1 cellular context compared by ENCODE assay signal in the genomic region with DNA sequence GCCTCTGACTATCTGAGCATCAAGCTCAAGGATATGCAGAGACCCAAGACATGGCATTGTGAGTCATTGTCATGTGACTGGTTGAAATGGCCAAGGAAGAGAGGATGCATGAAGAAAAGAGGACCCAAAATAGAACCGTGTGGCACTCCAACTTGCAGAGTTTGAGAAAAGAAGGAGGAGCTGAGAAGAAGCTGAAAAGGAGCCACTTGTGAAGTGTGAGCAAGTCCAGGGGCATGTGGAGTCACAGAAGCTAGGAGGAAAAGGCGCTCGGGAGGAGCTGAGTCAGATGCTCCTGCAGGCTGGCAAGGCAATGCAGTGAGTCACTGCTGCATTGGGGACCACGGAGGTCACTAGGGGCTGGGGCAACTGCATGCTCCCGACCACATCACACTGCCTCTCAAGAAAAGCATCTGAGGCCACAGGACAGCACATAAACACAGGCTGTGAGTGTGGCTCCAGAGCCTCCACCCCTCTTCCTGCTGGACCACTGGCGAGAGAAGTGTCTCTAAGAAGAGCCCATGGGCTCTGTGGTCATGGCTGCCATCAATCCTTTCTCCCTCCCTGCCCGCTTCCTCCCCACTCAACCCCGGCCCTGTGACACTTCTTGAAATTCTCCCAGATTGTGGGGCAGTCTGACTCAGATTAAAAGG.
TF ChIP-seq lines count a peak whose summit lies in the region.

No MANE protein-coding gene starts in this region.

TF ChIP-seq in SK-N-SH, 30 proteins besides CTCF, POLR2A, EP300 and RAD21 (continued from another document):
- TF ChIP-seq, protein P1, sequence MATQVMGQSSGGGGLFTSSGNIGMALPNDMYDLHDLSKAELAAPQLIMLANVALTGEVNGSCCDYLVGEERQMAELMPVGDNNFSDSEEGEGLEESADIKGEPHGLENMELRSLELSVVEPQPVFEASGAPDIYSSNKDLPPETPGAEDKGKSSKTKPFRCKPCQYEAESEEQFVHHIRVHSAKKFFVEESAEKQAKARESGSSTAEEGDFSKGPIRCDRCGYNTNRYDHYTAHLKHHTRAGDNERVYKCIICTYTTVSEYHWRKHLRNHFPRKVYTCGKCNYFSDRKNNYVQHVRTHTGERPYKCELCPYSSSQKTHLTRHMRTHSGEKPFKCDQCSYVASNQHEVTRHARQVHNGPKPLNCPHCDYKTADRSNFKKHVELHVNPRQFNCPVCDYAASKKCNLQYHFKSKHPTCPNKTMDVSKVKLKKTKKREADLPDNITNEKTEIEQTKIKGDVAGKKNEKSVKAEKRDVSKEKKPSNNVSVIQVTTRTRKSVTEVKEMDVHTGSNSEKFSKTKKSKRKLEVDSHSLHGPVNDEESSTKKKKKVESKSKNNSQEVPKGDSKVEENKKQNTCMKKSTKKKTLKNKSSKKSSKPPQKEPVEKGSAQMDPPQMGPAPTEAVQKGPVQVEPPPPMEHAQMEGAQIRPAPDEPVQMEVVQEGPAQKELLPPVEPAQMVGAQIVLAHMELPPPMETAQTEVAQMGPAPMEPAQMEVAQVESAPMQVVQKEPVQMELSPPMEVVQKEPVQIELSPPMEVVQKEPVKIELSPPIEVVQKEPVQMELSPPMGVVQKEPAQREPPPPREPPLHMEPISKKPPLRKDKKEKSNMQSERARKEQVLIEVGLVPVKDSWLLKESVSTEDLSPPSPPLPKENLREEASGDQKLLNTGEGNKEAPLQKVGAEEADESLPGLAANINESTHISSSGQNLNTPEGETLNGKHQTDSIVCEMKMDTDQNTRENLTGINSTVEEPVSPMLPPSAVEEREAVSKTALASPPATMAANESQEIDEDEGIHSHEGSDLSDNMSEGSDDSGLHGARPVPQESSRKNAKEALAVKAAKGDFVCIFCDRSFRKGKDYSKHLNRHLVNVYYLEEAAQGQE (IDR thresholded peaks at IDR 0.05; ENCODE audit: low read depth, low read length), result 0 out of 2 replicates have a peak, but pooled peaks have one; percentile 45
- TF ChIP-seq FOSL2 (IDR thresholded peaks at IDR 0.05; ENCODE audit: borderline replicate concordance, low read depth) (peak; percentile 93), NRF1 (IDR thresholded peaks at IDR 0.05; ENCODE audit: low read depth, low read length) (no peak), SIN3A (IDR thresholded peaks at IDR 0.05; ENCODE audit: borderline replicate concordance, low read depth, low read length) (no peak), GABPA (IDR thresholded peaks at IDR 0.05; ENCODE audit: low read depth) (no peak), SMC3 (IDR thresholded peaks at IDR 0.05; ENCODE audit: low read depth, low read length) (no peak), NFIC (IDR thresholded peaks at IDR 0.05; ENCODE audit: borderline replicate concordance) (peak; percentile 76), EZH2phosphoT487 (IDR thresholded peaks at IDR 0.05; ENCODE audit: borderline replicate concordance, low read depth) (no peak), FOXJ3 (CRISPR knock-in tag; IDR thresholded peaks at IDR 0.05) (no peak), RCOR1 (IDR thresholded peaks at IDR 0.05; ENCODE audit: low read length) (no peak), RXRA (IDR thresholded peaks at IDR 0.05; ENCODE audit: borderline replicate concordance, low read depth) (peak; percentile 86; the same call in 1 of the 2 replicates), ELF1 (IDR thresholded peaks at IDR 0.05) (no peak), GATA2 (CRISPR knock-in tag; IDR thresholded peaks at IDR 0.05) (no peak), TEAD4 (IDR thresholded peaks at IDR 0.05; ENCODE audit: borderline replicate concordance, insufficient read depth) (peak; percentile 76), POLR2AphosphoS5 (IDR thresholded peaks at IDR 0.05; ENCODE audit: low read depth, low read length) (no peak; the same call in 1 of the 2 replicates), MXI1 (IDR thresholded peaks at IDR 0.05; ENCODE audit: low read depth, low read length) (no peak), YY1 (IDR thresholded peaks at IDR 0.05; ENCODE audit: low read depth) (peak; percentile 64; the same call in 1 of the 2 replicates)
- TF ChIP-seq, protein P2, sequence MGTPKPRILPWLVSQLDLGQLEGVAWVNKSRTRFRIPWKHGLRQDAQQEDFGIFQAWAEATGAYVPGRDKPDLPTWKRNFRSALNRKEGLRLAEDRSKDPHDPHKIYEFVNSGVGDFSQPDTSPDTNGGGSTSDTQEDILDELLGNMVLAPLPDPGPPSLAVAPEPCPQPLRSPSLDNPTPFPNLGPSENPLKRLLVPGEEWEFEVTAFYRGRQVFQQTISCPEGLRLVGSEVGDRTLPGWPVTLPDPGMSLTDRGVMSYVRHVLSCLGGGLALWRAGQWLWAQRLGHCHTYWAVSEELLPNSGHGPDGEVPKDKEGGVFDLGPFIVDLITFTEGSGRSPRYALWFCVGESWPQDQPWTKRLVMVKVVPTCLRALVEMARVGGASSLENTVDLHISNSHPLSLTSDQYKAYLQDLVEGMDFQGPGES (IDR thresholded peaks at IDR 0.05; ENCODE audit: low read depth, low read length), result no peak
- TF ChIP-seq, protein P3, sequence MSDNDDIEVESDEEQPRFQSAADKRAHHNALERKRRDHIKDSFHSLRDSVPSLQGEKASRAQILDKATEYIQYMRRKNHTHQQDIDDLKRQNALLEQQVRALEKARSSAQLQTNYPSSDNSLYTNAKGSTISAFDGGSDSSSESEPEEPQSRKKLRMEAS (IDR thresholded peaks at IDR 0.05; ENCODE audit: low read depth), result peak; percentile 43; the same call in 1 of the 2 replicates
- TF ChIP-seq, protein P4, sequence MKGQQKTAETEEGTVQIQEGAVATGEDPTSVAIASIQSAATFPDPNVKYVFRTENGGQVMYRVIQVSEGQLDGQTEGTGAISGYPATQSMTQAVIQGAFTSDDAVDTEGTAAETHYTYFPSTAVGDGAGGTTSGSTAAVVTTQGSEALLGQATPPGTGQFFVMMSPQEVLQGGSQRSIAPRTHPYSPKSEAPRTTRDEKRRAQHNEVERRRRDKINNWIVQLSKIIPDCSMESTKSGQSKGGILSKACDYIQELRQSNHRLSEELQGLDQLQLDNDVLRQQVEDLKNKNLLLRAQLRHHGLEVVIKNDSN (IDR thresholded peaks at IDR 0.05; ENCODE audit: borderline replicate concordance, low read depth), result peak; percentile 76
